In genomic region chr6:108074359-108075144, GRCh38 we compare ENCODE assay signal across 8 cellular contexts.
DNase-seq lines count a peak whose midpoint lies in the region; ATAC-seq and TF ChIP-seq lines count a peak whose summit lies in the region.

TSS of gene OSTM1 (minus strand) at chr6:108074741. CDS start at chr6:108074651, 90 bp downstream.

- POLR2A ChIA-PET in AG04449 (lab: Yijun Ruan, JAX), result no interaction called here

- H3K4me3 ChIP-seq in AG04449 (ENCODE audit: low read depth, low read length), result peak within 1 kb of the TSS; percentile 96

- peak within 1 kb of the TSS; percentile 85 for H3K27ac ChIP-seq in caudate nucleus (ENCODE audit: low read depth, low read length)

- CTCF ChIA-PET in AG04449 (lab: Yijun Ruan, JAX), result interaction anchor here (1.1 to 1.5 kb wide), 2 partner anchors 417 to 418 kb away, joined by 3 to 5 read pairs; no protein-coding TSS in a partner anchor

- DNase-seq in AG04449 (ENCODE audit: low read depth, low spot score), result no peak
- DNase-seq in NCI-H345 (lab: John Stamatoyannopoulos, UW), result peak; percentile 93
- DNase-seq in activated CD4-positive, CD25-positive, alpha-beta regulatory T cell (lab: John Stamatoyannopoulos, UW), result peak; percentile 82 to 95 (median 90)
- peak in 60 of 61 donors; percentile 28 to 93 (median 81) for DNase-seq in caudate nucleus (lab: John Stamatoyannopoulos, UW)
- peak; percentile 86 for DNase-seq in iris pigment epithelial cell (ENCODE audit: low read depth)
- peak; percentile 84 to 90 (median 89) for DNase-seq in stimulated activated CD4-positive, alpha-beta T cell treated with anti-CD3 and anti-CD28 coated beads, Interleukin-12 subunit alpha, Interleukin-12 subunit beta, amount 100 ng/mL, for 48 hours (ENCODE audit: low read depth in 2 of 3, low spot score in 1 of 3)

- no peak for TF ChIP-seq CTCF in AG04449 (IDR thresholded peaks at IDR 0.05; ENCODE audit: insufficient read depth, low read length, missing control alignments)

- ATAC-seq in GM18873 (IDR thresholded peaks at IDR 0.05; ENCODE audit: low FRiP score, unreplicated experiment) (peak; percentile 78), HG03135 (IDR thresholded peaks at IDR 0.05; ENCODE audit: unreplicated experiment) (peak; percentile 97)
